Comparison of ENCODE assay signal across 7 cellular contexts in the genomic region with DNA sequence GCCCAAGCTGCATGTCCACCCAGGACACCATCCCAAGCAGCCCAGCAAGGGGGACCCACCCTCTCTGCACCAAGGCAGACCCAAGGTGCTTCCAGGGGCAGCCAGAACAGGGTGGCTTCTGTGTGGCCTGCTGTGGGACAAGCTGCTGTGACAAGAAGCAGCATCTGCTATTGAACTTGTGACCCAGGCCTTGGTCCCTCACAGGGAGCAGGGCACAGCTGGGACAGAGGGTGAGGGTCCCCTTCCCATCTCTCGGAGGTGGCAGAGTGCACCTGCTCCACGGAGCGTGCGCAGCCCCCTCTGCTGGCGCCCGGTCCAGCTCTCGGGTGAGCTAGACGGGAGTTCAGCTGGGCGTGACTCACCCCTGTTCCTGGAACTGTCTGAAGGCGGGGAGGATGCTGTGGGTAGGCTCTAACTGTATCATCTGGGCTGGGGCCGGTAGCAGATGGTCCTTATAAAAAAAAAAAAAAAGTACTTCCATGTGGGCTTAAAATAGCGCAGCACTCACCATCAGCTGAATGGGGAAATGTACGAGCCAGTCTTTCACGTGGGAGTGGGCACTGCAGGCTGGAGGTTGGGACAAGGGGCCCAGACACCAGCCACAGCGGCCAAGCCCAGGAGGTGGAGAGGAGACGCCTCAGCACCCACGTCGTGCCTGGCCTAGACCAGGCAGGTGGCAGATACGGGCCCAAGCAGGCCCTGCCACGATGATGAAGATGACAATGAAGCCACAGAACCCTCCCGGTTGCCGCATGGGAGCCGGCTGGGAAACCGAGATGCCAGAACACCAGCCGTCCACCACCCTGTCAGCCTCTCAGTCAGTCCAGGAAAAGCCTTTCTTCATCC.
DNase-seq lines count a peak whose midpoint lies in the region; ATAC-seq and TF ChIP-seq lines count a peak whose summit lies in the region.

No MANE protein-coding gene starts in this region.

- peaks cover 0 to 3% (median 0%) of the 10 kb centered on the region in 5 donors for H3K36me3 Mint-ChIP-seq in naive thymus-derived CD4-positive, alpha-beta T cell
- H3K36me3 Mint-ChIP-seq in stimulated activated naive B cell treated with anti-CD40 and anti-IgM and Interleukin-4, amounts not matched to agents 10 μg/mL and 1 μg/mL and 100 μg/mL, for 72 hours, result peaks cover 4 to 9% of the 10 kb centered on the region in 2 donors

- no peaks in the 10 kb centered on the region for H3K27me3 Mint-ChIP-seq in naive thymus-derived CD4-positive, alpha-beta T cell
- H3K27me3 Mint-ChIP-seq in stimulated activated naive B cell treated with anti-CD40 and anti-IgM and Interleukin-4, amounts not matched to agents 10 μg/mL and 1 μg/mL and 100 μg/mL, for 72 hours, result peaks cover 33 to 48% of the 10 kb centered on the region in 2 donors

- peak overlapping the region; percentile 10 for H3K27ac ChIP-seq in colonic mucosa
- no peak overlapping the region for H3K27ac ChIP-seq in naive thymus-derived CD4-positive, alpha-beta T cell (ENCODE audit: low read depth, low read length)

- H3K27me3 ChIP-seq in colonic mucosa, result no peaks in the 10 kb centered on the region
- H3K27me3 ChIP-seq in naive thymus-derived CD4-positive, alpha-beta T cell (ENCODE audit: control insufficient read depth in 2 of 2, insufficient read depth in 2 of 2, low read length in 2 of 2), result no peaks in the 10 kb centered on the region

- no peaks in the 10 kb centered on the region for H3K9me3 ChIP-seq in colonic mucosa
- no peaks in the 10 kb centered on the region for H3K9me3 ChIP-seq in naive thymus-derived CD4-positive, alpha-beta T cell (ENCODE audit: control insufficient read depth in 2 of 3, low read length in 3 of 3)

- no peak overlapping the region for H3K4me3 ChIP-seq in colonic mucosa
- peak overlapping the region; percentile 17 for H3K4me3 ChIP-seq in naive thymus-derived CD4-positive, alpha-beta T cell (ENCODE audit: low read length)

- DNase-seq in NCI-H2171 (lab: John Stamatoyannopoulos, UW), result peak; percentile 95
- DNase-seq in activated CD4-positive, alpha-beta T cell treated with anti-CD3 and anti-CD28 coated beads for 24 hours (ENCODE audit: low read depth in 2 of 2), result peak; percentile 83
- peak; percentile 69 for DNase-seq in colonic mucosa
- peak in 8 of 9 donors; percentile 10 to 85 (median 32) for DNase-seq in naive thymus-derived CD4-positive, alpha-beta T cell
- peak; percentile 90 for DNase-seq in stimulated activated naive B cell treated with anti-CD40 and anti-IgM and Interleukin-4, amounts not matched to agents 10 μg/mL and 1 μg/mL and 100 μg/mL, for 72 hours

- intact Hi-C loops in colonic mucosa (cut with DNase I), result no loop called here
- intact Hi-C loops in naive thymus-derived CD4-positive, alpha-beta T cell (cut with micrococcal nuclease), result loop anchor here (1.0 to 10.0 kb wide), 7 partner anchors 21 to 1090 kb away; no protein-coding TSS in a partner anchor

- peak overlapping the region in 4 of 9 donors; percentile 43 to 97 (median 60) for H3K27ac Mint-ChIP-seq in naive thymus-derived CD4-positive, alpha-beta T cell
- peak overlapping the region; percentile 100 for H3K27ac Mint-ChIP-seq in stimulated activated naive B cell treated with anti-CD40 and anti-IgM and Interleukin-4, amounts not matched to agents 10 μg/mL and 1 μg/mL and 100 μg/mL, for 72 hours

- H3K4me1 Mint-ChIP-seq in naive thymus-derived CD4-positive, alpha-beta T cell, result peaks cover 32 to 85% (median 43%) of the 10 kb centered on the region in 7 donors
- peaks cover 60 to 83% of the 10 kb centered on the region in 2 donors for H3K4me1 Mint-ChIP-seq in stimulated activated naive B cell treated with anti-CD40 and anti-IgM and Interleukin-4, amounts not matched to agents 10 μg/mL and 1 μg/mL and 100 μg/mL, for 72 hours

- peaks cover 0 to 3% (median 0%) of the 10 kb centered on the region in 11 donors for H3K9me3 Mint-ChIP-seq in naive thymus-derived CD4-positive, alpha-beta T cell
- H3K9me3 Mint-ChIP-seq in stimulated activated naive B cell treated with anti-CD40 and anti-IgM and Interleukin-4, amounts not matched to agents 10 μg/mL and 1 μg/mL and 100 μg/mL, for 72 hours, result peaks cover 0 to 2% of the 10 kb centered on the region in 2 donors

- TF ChIP-seq CTCF in colonic mucosa (IDR thresholded peaks at IDR 0.05), result no peak

- no peaks in the 10 kb centered on the region for H3K36me3 ChIP-seq in colonic mucosa
- H3K36me3 ChIP-seq in naive thymus-derived CD4-positive, alpha-beta T cell (ENCODE audit: control insufficient read depth in 2 of 3, insufficient read depth in 3 of 3, low read length in 3 of 3), result no peaks in the 10 kb centered on the region

- peaks cover 5% of the 10 kb centered on the region for H3K4me1 ChIP-seq in colonic mucosa
- H3K4me1 ChIP-seq in naive thymus-derived CD4-positive, alpha-beta T cell (ENCODE audit: control insufficient read depth in 2 of 2, insufficient read depth in 2 of 2, low read length in 2 of 2), result peaks cover 10 to 57% of the 10 kb centered on the region in 2 donors

- CTCF ChIA-PET in naive thymus-derived CD4-positive, alpha-beta T cell (lab: Charles Lee), result interaction anchor here (0.6 kb wide), 1 partner anchor 13 kb away, joined by 3 read pairs; no protein-coding TSS in a partner anchor

- POLR2A ChIA-PET in naive thymus-derived CD4-positive, alpha-beta T cell (lab: Charles Lee), result no interaction called here

- H3K4me3 Mint-ChIP-seq in naive thymus-derived CD4-positive, alpha-beta T cell, result peak overlapping the region in 7 of 10 donors; percentile 2 to 64 (median 23)
- peak overlapping the region; percentile 31 to 60 for H3K4me3 Mint-ChIP-seq in stimulated activated naive B cell treated with anti-CD40 and anti-IgM and Interleukin-4, amounts not matched to agents 10 μg/mL and 1 μg/mL and 100 μg/mL, for 72 hours

- peak; percentile 52 for ATAC-seq in GM18498 (IDR thresholded peaks at IDR 0.05; ENCODE audit: unreplicated experiment)
- peak; percentile 47 for ATAC-seq in HG02588 (IDR thresholded peaks at IDR 0.05; ENCODE audit: unreplicated experiment)
- peak; percentile 82 for ATAC-seq in naive thymus-derived CD4-positive, alpha-beta T cell
- ATAC-seq in stimulated activated naive B cell treated with anti-CD40 and anti-IgM and Interleukin-4, amounts not matched to agents 10 μg/mL and 1 μg/mL and 100 μg/mL, for 72 hours (replicated peaks), result peak; percentile 68 to 73

- peak overlapping the region; percentile 41 to 46 for H3K9ac ChIP-seq in colonic mucosa (ENCODE audit: low read depth in 2 of 2, low read length in 2 of 2)

Comparison
In these comparisons a context has a peak if more than half of its experiments do, and no peak if none do; other contexts are left out.
1. DNase-seq: peak in every context shown above with its lines; median percentile 95 in NCI-H2171; 90 in stimulated activated naive B cell treated with anti-CD40 and anti-IgM and Interleukin-4, amounts not matched to agents 10 μg/mL and 1 μg/mL and 100 μg/mL, for 72 hours; 83 in activated CD4-positive, alpha-beta T cell treated with anti-CD3 and anti-CD28 coated beads for 24 hours; 69 in colonic mucosa; 32 in naive thymus-derived CD4-positive, alpha-beta T cell.